Comparison of ENCODE assay signal across 11 cellular contexts in genomic region chr1:63674865-63675815, GRCh38.
DNase-seq lines count a peak whose midpoint lies in the region; ATAC-seq and TF ChIP-seq lines count a peak whose summit lies in the region.
"Had no signal": no experiment of that assay in that cellular context is flagged by ENCODE, and none has a peak within 500 bp of the region (broad histone marks: within the 10 kb centered on the region; RNA-seq: fewer than 3 reads in every experiment).

No MANE protein-coding gene starts in this region.

- no peak overlapping the region for H2BK5ac ChIP-seq in IMR-90 (ENCODE audit: low read depth, low read length, poor library complexity, severe bottlenecking)

- CTCF ChIA-PET in IMR-90 (lab: Yijun Ruan, JAX) = interaction anchor here (0.6 to 2.7 kb wide), 19 partner anchors 7 to 573 kb away, joined by 3 to 16 read pairs (median 4); partner anchors contain the start of gene ROR1
- CTCF ChIA-PET in activated CD4-positive, alpha-beta T cell treated with anti-CD3 and anti-CD28 coated beads, Interleukin-2, amount 10 ng/mL, durations not matched to agents 7 days and 5 days (lab: Charles Lee) = no interaction called here

- H3K27ac Mint-ChIP-seq in activated CD4-positive, alpha-beta T cell treated with anti-CD3 and anti-CD28 coated beads, Interleukin-2, amount 10 ng/mL, durations not matched to agents 7 days and 5 days = no peak overlapping the region

- WGBS in IMR-90 (ENCODE audit: extremely low coverage in 2 of 2, insufficient read length in 1 of 2), 2 experiments = 60% methylated on average over 4 of the region's 15 CpGs; no CpG with 5 or more reads in 1 of the 2 experiments
- 54% methylated on average over 15 of the region's 15 CpGs for WGBS in right cardiac atrium

- no peak overlapping the region for H3K4me3 ChIP-seq in IMR-90 (ENCODE audit: insufficient read depth, low read depth, low read length)
- no peak overlapping the region for H3K4me3 ChIP-seq in ascending aorta
- no peak overlapping the region for H3K4me3 ChIP-seq in right cardiac atrium (ENCODE audit: low read length)
- H3K4me3 ChIP-seq in skeletal muscle satellite cell (ENCODE audit: low read length) = no peak overlapping the region
- H3K4me3 ChIP-seq: mucosa of descending colon had no signal

- H3K27me3 ChIP-seq in IMR-90 (ENCODE audit: control insufficient read depth, insufficient read depth, low read length) (no peaks in the 10 kb centered on the region), ascending aorta (no peaks in the 10 kb centered on the region), right cardiac atrium (ENCODE audit: control insufficient read depth, insufficient read depth) (no peaks in the 10 kb centered on the region), skeletal muscle satellite cell (ENCODE audit: control insufficient read depth, insufficient read depth, low read length) (no peaks in the 10 kb centered on the region)

- no peak overlapping the region for H3K23ac ChIP-seq in IMR-90 (ENCODE audit: low read depth, low read length)

- H3K4me1 ChIP-seq in IMR-90 (ENCODE audit: control insufficient read depth, insufficient read depth, low read length) = no peaks in the 10 kb centered on the region
- H3K4me1 ChIP-seq in ascending aorta = peaks cover 0 to 14% of the 10 kb centered on the region in 2 donors
- H3K4me1 ChIP-seq in right cardiac atrium (ENCODE audit: control insufficient read depth, insufficient read depth, low read length) = no peaks in the 10 kb centered on the region
- peaks cover 8% of the 10 kb centered on the region for H3K4me1 ChIP-seq in skeletal muscle satellite cell (ENCODE audit: control insufficient read depth, insufficient read depth, low read length)

- H3K9ac ChIP-seq in IMR-90 (ENCODE audit: low read depth, low read length) (no peak overlapping the region), skeletal muscle satellite cell (ENCODE audit: low read depth, low read length) (peak overlapping the region; percentile 6)

- TF ChIP-seq POLR2A in IMR-90 (IDR thresholded peaks at IDR 0.05; ENCODE audit: low read depth, low read length) = no peak

- peak overlapping the region; percentile 53; the same call in 1 of the 2 replicates for H4K91ac ChIP-seq in IMR-90 (ENCODE audit: insufficient read depth, low read depth, low read length)

- H2AK5ac ChIP-seq in IMR-90 (ENCODE audit: low read depth, low read length) = peak overlapping the region; percentile 21; the same call in 1 of the 2 replicates

- H4K8ac ChIP-seq in IMR-90 (ENCODE audit: low read depth in 2 of 2, low read length in 2 of 2) = peak overlapping the region in 1 of 2 experiments; percentile 54; a peak in 1 of 4 replicates

- no peaks in the 10 kb centered on the region for H3K79me1 ChIP-seq in IMR-90 (ENCODE audit: low read depth in 1 of 2, low read length in 2 of 2)

- H3K4ac ChIP-seq in IMR-90 (ENCODE audit: low read depth, low read length) = no peak overlapping the region; the same call in 1 of the 2 replicates

- H2BK120ac ChIP-seq in IMR-90 (ENCODE audit: low read depth, low read length) = peak overlapping the region; percentile 35; the same call in 1 of the 2 replicates

- no TSS peak for BruUV-seq in IMR-90 (replicated peaks; lab: Mats Ljungman, UMichigan)

- dilution Hi-C loops in IMR-90 (cut with HindIII; ENCODE audit: low sequenced_read_pairs, unreplicated experiment) = no loop called here

- no peaks in the 10 kb centered on the region for H3K36me3 Mint-ChIP-seq in activated CD4-positive, alpha-beta T cell treated with anti-CD3 and anti-CD28 coated beads, Interleukin-2, amount 10 ng/mL, durations not matched to agents 7 days and 5 days (ENCODE audit: low read depth)

- no peak overlapping the region for H3K56ac ChIP-seq in IMR-90 (ENCODE audit: extremely low read depth, insufficient read depth, low read length)

- peak overlapping the region; percentile 84 for H2AFZ ChIP-seq in IMR-90 (replicated peaks; ENCODE audit: low read length, poor library complexity)

- peaks cover 1% of the 10 kb centered on the region for H3K9me3 Mint-ChIP-seq in activated CD4-positive, alpha-beta T cell treated with anti-CD3 and anti-CD28 coated beads, Interleukin-2, amount 10 ng/mL, durations not matched to agents 7 days and 5 days
- H3K9me3 Mint-ChIP-seq: central memory CD8-positive, alpha-beta T cell had no signal

- H3K27me3 Mint-ChIP-seq in activated CD4-positive, alpha-beta T cell treated with anti-CD3 and anti-CD28 coated beads, Interleukin-2, amount 10 ng/mL, durations not matched to agents 7 days and 5 days = no peaks in the 10 kb centered on the region

- H3K4me1 Mint-ChIP-seq in activated CD4-positive, alpha-beta T cell treated with anti-CD3 and anti-CD28 coated beads, Interleukin-2, amount 10 ng/mL, durations not matched to agents 7 days and 5 days = no peaks in the 10 kb centered on the region
- H3K4me1 Mint-ChIP-seq: central memory CD8-positive, alpha-beta T cell had no signal

- no peak overlapping the region for H2AK9ac ChIP-seq in IMR-90 (replicated peaks; ENCODE audit: low read depth, low read length, poor library complexity)

- no peak for TF ChIP-seq RAD21 in IMR-90 (IDR thresholded peaks at IDR 0.05; ENCODE audit: low read length)

- H2BK20ac ChIP-seq in IMR-90 (ENCODE audit: low read depth, low read length) = no peak overlapping the region

- no peak overlapping the region for H3K14ac ChIP-seq in IMR-90 (replicated peaks; ENCODE audit: low read depth, low read length)

- no peaks in the 10 kb centered on the region for H4K20me1 ChIP-seq in IMR-90 (ENCODE audit: insufficient read depth, low read length)

- in situ Hi-C loops in IMR-90 (cut with MboI; ENCODE audit: low sequenced_read_pairs) = loop anchor here (5.0 to 10.0 kb wide), 3 partner anchors 240 to 567 kb away; no protein-coding TSS in a partner anchor

- ATAC-seq in IMR-90 (ENCODE audit: low read depth) (no peak), right cardiac atrium (peak; percentile 38 to 79), HG02759 (IDR thresholded peaks at IDR 0.05; ENCODE audit: unreplicated experiment) (no peak)

- POLR2A ChIA-PET in IMR-90 (lab: Charles Lee; ENCODE audit: unreplicated experiment) = interaction anchor here (1.2 kb wide), 1 partner anchor 572 kb away, joined by 5 read pairs; no protein-coding TSS in a partner anchor
- POLR2A ChIA-PET in activated CD4-positive, alpha-beta T cell treated with anti-CD3 and anti-CD28 coated beads, Interleukin-2, amount 10 ng/mL, durations not matched to agents 7 days and 5 days (lab: Charles Lee) = no interaction called here

- TF ChIP-seq CTCF in IMR-90 (conservative IDR thresholded peaks at IDR 0.05; ENCODE audit: low read depth, low read length) = no peak
- no peak for TF ChIP-seq CTCF in ascending aorta (IDR thresholded peaks at IDR 0.05)

- no peak overlapping the region for H3K4me3 Mint-ChIP-seq in activated CD4-positive, alpha-beta T cell treated with anti-CD3 and anti-CD28 coated beads, Interleukin-2, amount 10 ng/mL, durations not matched to agents 7 days and 5 days
- H3K4me3 Mint-ChIP-seq: central memory CD8-positive, alpha-beta T cell had no signal

- no peak for DNase-seq in IMR-90
- no peak for DNase-seq in ascending aorta (ENCODE audit: low spot score in 2 of 2)
- DNase-seq in right cardiac atrium = peak; percentile 31 to 84 (median 79)
- no peak for DNase-seq in foreskin melanocyte
- DNase-seq in activated CD4-positive, alpha-beta T cell treated with anti-CD3 and anti-CD28 coated beads, Interleukin-2, amount 10 ng/mL, durations not matched to agents 7 days and 5 days = no peak
- no peak for DNase-seq in stimulated activated CD4-positive, alpha-beta T cell treated with anti-CD3 and anti-CD28 coated beads, Interleukin-4, amount 100 ng/mL, for 1 hour
- DNase-seq: stimulated activated CD4-positive, alpha-beta T cell treated with anti-CD3 and anti-CD28 coated beads, Interleukin-1b, Interleukin-23, amount 100 ng/mL, for 48 hours had no signal

- H3K9me1 ChIP-seq in IMR-90 (ENCODE audit: insufficient read depth, low read length) = 0 out of 2 replicates have a peak, but pooled peaks cover 3% of the 10 kb centered on the region

- no peak overlapping the region for H2BK15ac ChIP-seq in IMR-90 (ENCODE audit: low read depth, low read length)

- no peak overlapping the region for H3K4me2 ChIP-seq in IMR-90 (ENCODE audit: low read depth, low read length)
- H3K4me2 ChIP-seq in skeletal muscle satellite cell (ENCODE audit: low read length) = peak overlapping the region; percentile 25

- intact Hi-C loops in IMR-90 (cut with micrococcal nuclease) = loop anchor here (1.0 to 5.0 kb wide), 4 partner anchors 99 to 571 kb away; partner anchors contain the start of gene ROR1
- intact Hi-C loops in ascending aorta (cut with DNase I) = loop anchor here (1.0 to 5.0 kb wide), 3 partner anchors 58 to 571 kb away; no protein-coding TSS in a partner anchor
- intact Hi-C loops in right cardiac atrium (cut with DNase I) = loop anchor here (5.0 to 10.0 kb wide), 2 partner anchors 570 to 572 kb away; no protein-coding TSS in a partner anchor

- no peak overlapping the region; the same call in 1 of the 2 replicates for H3K18ac ChIP-seq in IMR-90 (ENCODE audit: low read depth, low read length)

- no peak overlapping the region for H3K27ac ChIP-seq in IMR-90 (ENCODE audit: insufficient read depth, low read length)
- peak overlapping the region; percentile 70 to 73 for H3K27ac ChIP-seq in ascending aorta
- no peak overlapping the region for H3K27ac ChIP-seq in right cardiac atrium (ENCODE audit: low read length)

- H4K5ac ChIP-seq in IMR-90 (ENCODE audit: low read depth, low read length) = no peak overlapping the region

- H3K9me3 ChIP-seq in IMR-90 (ENCODE audit: control insufficient read depth, insufficient read depth, low read length) (peaks cover 4% of the 10 kb centered on the region; the same call in 1 of the 2 replicates), ascending aorta (no peaks in the 10 kb centered on the region), right cardiac atrium (ENCODE audit: control insufficient read depth, low read length) (no peaks in the 10 kb centered on the region), skeletal muscle satellite cell (replicated peaks; ENCODE audit: low read length) (peaks cover 8% of the 10 kb centered on the region)
- H3K9me3 ChIP-seq: mucosa of descending colon had no signal

- H3K36me3 ChIP-seq in IMR-90 (ENCODE audit: control insufficient read depth, insufficient read depth, low read length) = no peaks in the 10 kb centered on the region
- H3K36me3 ChIP-seq in ascending aorta = no peaks in the 10 kb centered on the region
- H3K36me3 ChIP-seq in skeletal muscle satellite cell (ENCODE audit: insufficient read depth, low read length) = no peaks in the 10 kb centered on the region

TF ChIP-seq in IMR-90, 13 proteins besides CTCF, POLR2A, EP300 and RAD21 (continues in another document):
- TF ChIP-seq SMC3 (IDR thresholded peaks at IDR 0.05; ENCODE audit: low read depth, low read length) (no peak), MAFK (IDR thresholded peaks at IDR 0.05; ENCODE audit: low read depth, low read length) (no peak), RFX5 (IDR thresholded peaks at IDR 0.05; ENCODE audit: low read depth, low read length) (no peak), NFE2L2 (IDR thresholded peaks at IDR 0.05; ENCODE audit: low read depth, low read length) (no peak)

Comparison
In these comparisons a context has a peak if more than half of its experiments do, and no peak if none do; other contexts are left out.
1. ATAC-seq: peak in right cardiac atrium (2 of 2); none in IMR-90 (single experiment) and HG02759 (single experiment).
2. DNase-seq: peak in right cardiac atrium (3 of 3); none in IMR-90 (single experiment), ascending aorta (0 of 2), foreskin melanocyte (single experiment), activated CD4-positive, alpha-beta T cell treated with anti-CD3 and anti-CD28 coated beads, Interleukin-2, amount 10 ng/mL, durations not matched to agents 7 days and 5 days (single experiment) and stimulated activated CD4-positive, alpha-beta T cell treated with anti-CD3 and anti-CD28 coated beads, Interleukin-4, amount 100 ng/mL, for 1 hour (single experiment).
3. H3K27ac ChIP-seq: peak in ascending aorta (2 of 2); none in IMR-90 (single experiment) and right cardiac atrium (single experiment).